Comparison of ENCODE assay signal across 6 cellular contexts in genomic region chr5:83355482-83356014, GRCh38.
DNase-seq lines count a peak whose midpoint lies in the region; ATAC-seq, FAIRE-seq and TF ChIP-seq lines count a peak whose summit lies in the region.
"Not testable (repeated sequence)": the region's sequence is repeated elsewhere in the genome, so short reads cannot be mapped to it uniquely, and the experiment has no call there.

No MANE protein-coding gene starts in this region.

- H3K27ac ChIP-seq in HUES48 (ENCODE audit: low read depth, low read length) (peak overlapping the region; percentile 95), iPS-18a (ENCODE audit: low read length) (peak overlapping the region; percentile 65), neural progenitor cell (peak overlapping the region; percentile 89)
- H3K27ac ChIP-seq in endodermal cell (ENCODE audit: low read depth, low read length), result not testable (repeated sequence)

- peak overlapping the region; percentile 51 for H2AFZ ChIP-seq in neural progenitor cell (replicated peaks)

- peak; percentile 57 for ATAC-seq in WTC11

- H3K9me3 ChIP-seq in HUES48 (ENCODE audit: control insufficient read depth, insufficient read depth, low read length) (peaks cover 11% of the 10 kb centered on the region), endodermal cell (ENCODE audit: control insufficient read depth, low read length) (peaks cover 11% of the 10 kb centered on the region), iPS-18a (ENCODE audit: control insufficient read depth, low read depth, low read length) (peaks cover 13% of the 10 kb centered on the region)
- not testable (repeated sequence) for H3K9me3 ChIP-seq in neural progenitor cell (ENCODE audit: low read depth)

- not testable (repeated sequence) for H3K79me2 ChIP-seq in neural progenitor cell (ENCODE audit: low read depth)

- peak overlapping the region; percentile 96 for H3K27ac Mint-ChIP-seq in WTC11
- peak overlapping the region; percentile 78 for H3K27ac Mint-ChIP-seq in endodermal cell
- peak overlapping the region; percentile 70 for H3K27ac Mint-ChIP-seq in neural progenitor cell

- H3K9ac ChIP-seq in HUES48 (ENCODE audit: low read depth, low read length) (peak overlapping the region; percentile 7; the same call in 1 of the 2 replicates), iPS-18a (ENCODE audit: low read length) (peak overlapping the region; percentile 24)
- not testable (repeated sequence) for H3K9ac ChIP-seq in endodermal cell (ENCODE audit: extremely low read depth, low read length, poor library complexity, severe bottlenecking); neural progenitor cell

- H4K20me1 ChIP-seq in neural progenitor cell (ENCODE audit: low read depth), result not testable (repeated sequence)

- WGBS in endodermal cell (ENCODE audit: insufficient coverage in 1 of 2, insufficient read length in 1 of 2), 2 experiments, result 41 to 59% methylated on average over 4 of the region's 4 CpGs

- H3K4me3 Mint-ChIP-seq in WTC11 (peak overlapping the region; percentile 43; the same call in 1 of the 2 replicates), endodermal cell (peak overlapping the region; percentile 4)
- not testable (repeated sequence) for H3K4me3 Mint-ChIP-seq in neural progenitor cell

- not testable (repeated sequence) for DNase-seq in D721Med (ENCODE audit: insufficient read length, low spot score); neural progenitor cell (ENCODE audit: low spot score)
- DNase-seq in WTC11 (ENCODE audit: low spot score) (peak; percentile 14), endodermal cell (peak; percentile 56)

- peak; percentile 51 for FAIRE-seq in D721Med (lab: Jason Lieb, UNC)

- not testable (repeated sequence) for H3K27me3 ChIP-seq in HUES48 (ENCODE audit: control insufficient read depth, insufficient read depth, low read length); endodermal cell (ENCODE audit: control insufficient read depth, insufficient read depth, low read length, poor library complexity, severe bottlenecking); iPS-18a (ENCODE audit: control insufficient read depth, insufficient read depth, low read length); neural progenitor cell

- H3K4me1 ChIP-seq in HUES48 (ENCODE audit: control insufficient read depth, insufficient read depth, low read length) (peaks cover 46% of the 10 kb centered on the region), endodermal cell (ENCODE audit: control insufficient read depth, insufficient read depth, low read length) (peaks cover 12% of the 10 kb centered on the region), iPS-18a (ENCODE audit: control insufficient read depth, low read depth, low read length) (peaks cover 46% of the 10 kb centered on the region), neural progenitor cell (peaks cover 55% of the 10 kb centered on the region)

- H3K9me3 Mint-ChIP-seq in WTC11 (peaks cover 24% of the 10 kb centered on the region), endodermal cell (peaks cover 11% of the 10 kb centered on the region)
- not testable (repeated sequence) for H3K9me3 Mint-ChIP-seq in neural progenitor cell

- CTCF ChIA-PET in WTC11 (lab: Charles Lee), result interaction anchor here (1.0 to 1.2 kb wide), 2 partner anchors 74 to 116 kb away, joined by 4 read pairs; partner anchors contain the start of gene VCAN

- H3K4me2 ChIP-seq in neural progenitor cell, result peak overlapping the region; percentile 58

- POLR2A ChIA-PET in WTC11 (lab: Charles Lee), result interaction anchor here (0.7 to 0.9 kb wide), 2 partner anchors 53 to 130 kb away, joined by 3 to 11 read pairs; no protein-coding TSS in a partner anchor

- peaks cover 19% of the 10 kb centered on the region for H3K36me3 Mint-ChIP-seq in WTC11
- not testable (repeated sequence) for H3K36me3 Mint-ChIP-seq in endodermal cell (ENCODE audit: low read depth); neural progenitor cell

- peak overlapping the region; percentile 37 for H3K4me3 ChIP-seq in HUES48 (ENCODE audit: low read depth, low read length)
- peak overlapping the region; percentile 6 for H3K4me3 ChIP-seq in endodermal cell (ENCODE audit: low read length)
- H3K4me3 ChIP-seq in iPS-18a (ENCODE audit: low read length), result peak overlapping the region; percentile 32
- not testable (repeated sequence) for H3K4me3 ChIP-seq in neural progenitor cell

- H3K36me3 ChIP-seq in HUES48 (ENCODE audit: control insufficient read depth, insufficient read depth, low read length); endodermal cell (ENCODE audit: control insufficient read depth, insufficient read depth, low read length); iPS-18a (ENCODE audit: control insufficient read depth, low read depth, low read length); neural progenitor cell: not testable (repeated sequence)

- H3K4me1 Mint-ChIP-seq in WTC11, result peaks cover 57% of the 10 kb centered on the region
- peaks cover 24% of the 10 kb centered on the region for H3K4me1 Mint-ChIP-seq in endodermal cell
- H3K4me1 Mint-ChIP-seq in neural progenitor cell, result peaks cover 19% of the 10 kb centered on the region

- TF ChIP-seq CTCF in D721Med (IDR thresholded peaks at IDR 0.05; ENCODE audit: insufficient read depth, missing control alignments); WTC11 (IDR thresholded peaks at IDR 0.05); endodermal cell (conservative IDR thresholded peaks at IDR 0.05); neural progenitor cell (IDR thresholded peaks at IDR 0.05): not testable (repeated sequence)

- peaks cover 27% of the 10 kb centered on the region for H3F3A ChIP-seq in neural progenitor cell (ENCODE audit: low read depth)

- H3K27me3 Mint-ChIP-seq in WTC11 (ENCODE audit: low read depth); endodermal cell (ENCODE audit: insufficient read depth); neural progenitor cell (ENCODE audit: insufficient read depth, low read depth): not testable (repeated sequence)

TF ChIP-seq in WTC11, 78 proteins besides CTCF, POLR2A, EP300 and RAD21:
- 0 out of 2 replicates have a peak, but pooled peaks have one; percentile 27 for TF ChIP-seq ZNF532 (CRISPR knock-in tag; IDR thresholded peaks at IDR 0.05; ENCODE audit: borderline replicate concordance)
- peak; percentile 76 for TF ChIP-seq ZNF121 (CRISPR knock-in tag; IDR thresholded peaks at IDR 0.05)
